21 cellular contexts compared by ENCODE assay signal in genomic region chr7:142010952-142011548, GRCh38. TPM values are rescaled to one million over a fixed set of nuclear protein-coding genes. Genes with fewer than 3 reads are reported as not detected.
DNase-seq lines count a peak whose midpoint lies in the region; TF ChIP-seq lines count a peak whose summit lies in the region.
"Had no signal": no experiment of that assay in that cellular context is flagged by ENCODE, and none has a peak within 500 bp of the region (broad histone marks: within the 10 kb centered on the region; RNA-seq: fewer than 3 reads in every experiment).

No MANE protein-coding gene starts in this region.

- no peak overlapping the region for H3K27ac Mint-ChIP-seq in type B pancreatic cell
- H3K27ac Mint-ChIP-seq: CD4-positive, alpha-beta T cell had no signal

- H3K4me1 Mint-ChIP-seq in type B pancreatic cell (ENCODE audit: unreplicated experiment): no peaks in the 10 kb centered on the region

- H3K27me3 ChIP-seq in neutrophil: no peaks in the 10 kb centered on the region

- TF ChIP-seq CTCF in neutrophil (IDR thresholded peaks at IDR 0.05) (no peak), type B pancreatic cell (conservative IDR thresholded peaks at IDR 0.05) (no peak)

- H3K4me1 ChIP-seq in neutrophil (ENCODE audit: control insufficient read depth in 1 of 2, insufficient read depth in 1 of 2, low read depth in 1 of 2, low read length in 1 of 2): peaks cover 20% of the 10 kb centered on the region in 2 experiments
- H3K4me1 ChIP-seq: A549, HAP-1 had no signal

- H3K9me3 Mint-ChIP-seq in type B pancreatic cell: no peaks in the 10 kb centered on the region
- H3K9me3 Mint-ChIP-seq: CD4-positive, alpha-beta T cell had no signal

- H3K27me3 Mint-ChIP-seq in type B pancreatic cell: peaks cover 4% of the 10 kb centered on the region
- H3K27me3 Mint-ChIP-seq: CD4-positive, alpha-beta T cell had no signal

- DNase-seq in NCI-H1417 (lab: John Stamatoyannopoulos, UW) (peak in 2 of 3 experiments; percentile 12 to 60), NCI-H1417 treated with DMSO at 0.1 percent for 48 hours (lab: John Stamatoyannopoulos, UW) (no peak), COR-L47 (lab: John Stamatoyannopoulos, UW) (peak; percentile 19), NCI-H69 (lab: John Stamatoyannopoulos, UW) (peak; percentile 57), type B pancreatic cell (ENCODE audit: extremely low spot score, unreplicated experiment) (no peak), SKM-1 treated with dmso at 0.1 percent for 144 hours (lab: John Stamatoyannopoulos, UW; ENCODE audit: unreplicated experiment) (no peak)
- DNase-seq: AML-193; CD4-positive, alpha-beta T cell; DMS153; DMS79; GDM1; GM23248 had no signal

- no peak overlapping the region for H3K4me3 Mint-ChIP-seq in type B pancreatic cell
- H3K4me3 Mint-ChIP-seq: CD4-positive, alpha-beta T cell had no signal

- no peaks in the 10 kb centered on the region for H3K9me3 ChIP-seq in neutrophil
- H3K9me3 ChIP-seq: A549, HAP-1 had no signal

- H3K36me3 Mint-ChIP-seq in type B pancreatic cell: no peaks in the 10 kb centered on the region

- H3K4me3 ChIP-seq in neutrophil (ENCODE audit: low read depth in 1 of 2, low read length in 1 of 2): no peak overlapping the region
- H3K4me3 ChIP-seq: A549, GM23248, HAP-1 had no signal

- peak overlapping the region; percentile 68 for H3K27ac ChIP-seq in neutrophil
- H3K27ac ChIP-seq: 22Rv1, A549, C4-2B, GM23248, HL-60 had no signal

- H3K36me3 ChIP-seq in neutrophil: peaks cover 77% of the 10 kb centered on the region
- H3K36me3 ChIP-seq: HAP-1 had no signal

RNA-seq across cellular contexts. Expression of gene MGAM, which starts 15.4 kb away (rescaled TPM):
- total RNA-seq in type B pancreatic cell (ENCODE audit: low replicate concordance): 1.3 and 2.2 TPM in 2 replicates
- total RNA-seq: CD4-positive, alpha-beta T cell had no signal

RNA-seq across cellular contexts. Expression of gene TAS2R38, which starts 37.5 kb away (rescaled TPM):
- not detected in 2 replicates for total RNA-seq in type B pancreatic cell (ENCODE audit: low replicate concordance)
- total RNA-seq: CD4-positive, alpha-beta T cell; Daoy; GM23248; H4; HT1080 had no signal

Comparison
In these comparisons a context has a peak if more than half of its experiments do, and no peak if none do; other contexts are left out.
1. DNase-seq: peak in NCI-H1417 (2 of 3), COR-L47 (single experiment) and NCI-H69 (single experiment); none in NCI-H1417 treated with DMSO at 0.1 percent for 48 hours (single experiment), type B pancreatic cell (single experiment) and SKM-1 treated with dmso at 0.1 percent for 144 hours (single experiment).